ENCODE assay signal across 8 cellular contexts in genomic region chr12:4604684-4605193, GRCh38. TPM values are rescaled to one million over a fixed set of nuclear protein-coding genes. Genes with fewer than 3 reads are reported as not detected.
DNase-seq lines count a peak whose midpoint lies in the region; ATAC-seq and TF ChIP-seq lines count a peak whose summit lies in the region.

No MANE protein-coding gene starts in this region.

- H3K9me2 ChIP-seq in MM.1S (replicated peaks; ENCODE audit: insufficient read depth, low read length), result no peaks in the 10 kb centered on the region

- peak in 1 of 2 donors; percentile 28 for TF ChIP-seq POLR2A in thyroid gland (IDR thresholded peaks at IDR 0.05)

- H3K4me1 Mint-ChIP-seq in glutamatergic neuron (ENCODE audit: low read depth, unreplicated experiment), result peaks cover 11% of the 10 kb centered on the region
- peaks cover 13% of the 10 kb centered on the region for H3K4me1 Mint-ChIP-seq in osteocyte (ENCODE audit: unreplicated experiment)

- in situ Hi-C loops in HAP-1 (cut with MboI; ENCODE audit: low sequenced_read_pairs), result no loop called here

- H3K9ac ChIP-seq in MM.1S (ENCODE audit: low read length), result peak overlapping the region; percentile 84
- H3K9ac ChIP-seq in SK-N-MC (ENCODE audit: insufficient read length), result peak overlapping the region; percentile 90

- ATAC-seq in activated naive CD4-positive, alpha-beta T cell treated with anti-CD3 and anti-CD28 coated beads, Interleukin-2, amount 50 U/mL, for 72 hours, result peak; percentile 94 to 97

- H3F3A ChIP-seq in MM.1S (ENCODE audit: insufficient read depth, low read length), result no peaks in the 10 kb centered on the region

- H3K79me2 ChIP-seq in MM.1S (ENCODE audit: low read length), result peaks cover 23% of the 10 kb centered on the region

- H3K4me3 Mint-ChIP-seq in glutamatergic neuron (ENCODE audit: unreplicated experiment) (peak overlapping the region; percentile 98), osteocyte (ENCODE audit: unreplicated experiment) (peak overlapping the region; percentile 97)

- peaks cover 0 to 6% of the 10 kb centered on the region in 2 donors for H3K36me3 Mint-ChIP-seq in activated naive CD4-positive, alpha-beta T cell treated with anti-CD3 and anti-CD28 coated beads, Interleukin-2, amount 50 U/mL, for 72 hours
- H3K36me3 Mint-ChIP-seq in glutamatergic neuron (ENCODE audit: unreplicated experiment) (no peaks in the 10 kb centered on the region), osteocyte (ENCODE audit: unreplicated experiment) (peaks cover 7% of the 10 kb centered on the region)

- H3K9me3 Mint-ChIP-seq in activated naive CD4-positive, alpha-beta T cell treated with anti-CD3 and anti-CD28 coated beads, Interleukin-2, amount 50 U/mL, for 72 hours, result no peaks in the 10 kb centered on the region
- H3K9me3 Mint-ChIP-seq in glutamatergic neuron (ENCODE audit: unreplicated experiment) (peaks cover 2% of the 10 kb centered on the region), osteocyte (ENCODE audit: unreplicated experiment) (no peaks in the 10 kb centered on the region)

- intact Hi-C loops in thyroid gland (cut with DNase I), result no loop called here

- WGBS in thyroid gland, 2 donors, result 2 to 5% methylated on average over 13 to 24 of the region's 25 CpGs

- H3K27ac Mint-ChIP-seq in activated naive CD4-positive, alpha-beta T cell treated with anti-CD3 and anti-CD28 coated beads, Interleukin-2, amount 50 U/mL, for 72 hours, result peak overlapping the region; percentile 87 to 90
- H3K27ac Mint-ChIP-seq in glutamatergic neuron (ENCODE audit: unreplicated experiment), result peak overlapping the region; percentile 63
- peak overlapping the region; percentile 91 for H3K27ac Mint-ChIP-seq in osteocyte (ENCODE audit: unreplicated experiment)

- TF ChIP-seq CTCF in GM06990 (IDR thresholded peaks at IDR 0.05; ENCODE audit: insufficient read depth, low read length, poor library complexity, severe bottlenecking), result peak; percentile 98
- TF ChIP-seq CTCF in MM.1S (IDR thresholded peaks at IDR 0.05; ENCODE audit: low read length), result peak; percentile 98
- peak; percentile 99 for TF ChIP-seq CTCF in glutamatergic neuron (IDR thresholded peaks at IDR 0.05; ENCODE audit: partially characterized antibody, unreplicated experiment)
- peak; percentile 98 for TF ChIP-seq CTCF in osteocyte (IDR thresholded peaks at IDR 0.05)
- TF ChIP-seq CTCF in thyroid gland (IDR thresholded peaks at IDR 0.05), result peak; percentile 93 to 99 (median 96)

- peak overlapping the region; percentile 96 for H3K4me3 ChIP-seq in GM06990 (replicated peaks; ENCODE audit: low read depth, low read length)
- H3K4me3 ChIP-seq in HAP-1, result peak overlapping the region; percentile 70
- H3K4me3 ChIP-seq in MM.1S (ENCODE audit: low read length), result peak overlapping the region; percentile 94
- peak overlapping the region; percentile 99 for H3K4me3 ChIP-seq in SK-N-MC
- peak overlapping the region; percentile 62 to 80 (median 77) for H3K4me3 ChIP-seq in thyroid gland (replicated peaks in 1 of 3)

- DNase-seq in GM06990 (ENCODE audit: extremely low read depth, insufficient read length) (peak; percentile 83), HAP-1 (ENCODE audit: low spot score in 2 of 2) (peak; percentile 86 to 89), MM.1S (peak; percentile 93), SK-N-MC (ENCODE audit: low read depth, low spot score) (peak; percentile 64), glutamatergic neuron (peak; percentile 79), osteocyte (ENCODE audit: extremely low spot score, unreplicated experiment) (peak; percentile 91), thyroid gland (peak; percentile 74 to 84)
- DNase-seq in activated naive CD4-positive, alpha-beta T cell treated with anti-CD3 and anti-CD28 coated beads, Interleukin-2, amount 50 U/mL, for 72 hours (ENCODE audit: low spot score in 2 of 2), result peak; percentile 81 to 85

- H3K27ac ChIP-seq in MM.1S (ENCODE audit: low read length) (peak overlapping the region; percentile 14; the same call in 1 of the 2 replicates), SK-N-MC (no peak overlapping the region), thyroid gland (peak overlapping the region in 2 of 3 donors; percentile 46 to 59)

- H4K20me1 ChIP-seq in MM.1S (ENCODE audit: insufficient read depth, low read length), result no peaks in the 10 kb centered on the region

- H3K27me3 Mint-ChIP-seq in glutamatergic neuron (ENCODE audit: unreplicated experiment) (no peaks in the 10 kb centered on the region), osteocyte (ENCODE audit: unreplicated experiment) (peaks cover 31% of the 10 kb centered on the region)

- H3K4me1 ChIP-seq in HAP-1, result peaks cover 3% of the 10 kb centered on the region
- H3K4me1 ChIP-seq in MM.1S (ENCODE audit: low read length), result peaks cover 3% of the 10 kb centered on the region; the same call in 1 of the 2 replicates
- peaks cover 0 to 4% of the 10 kb centered on the region in 2 donors for H3K4me1 ChIP-seq in thyroid gland

- H3K36me3 ChIP-seq in GM06990 (ENCODE audit: control insufficient read depth, insufficient read depth, low read length) (no peaks in the 10 kb centered on the region), HAP-1 (replicated peaks) (no peaks in the 10 kb centered on the region), MM.1S (replicated peaks; ENCODE audit: insufficient read depth, low read length) (no peaks in the 10 kb centered on the region), SK-N-MC (ENCODE audit: insufficient read depth, low read length) (no peaks in the 10 kb centered on the region), thyroid gland (no peaks in the 10 kb centered on the region)

- H3K4me2 ChIP-seq in MM.1S (ENCODE audit: low read depth, low read length), result peak overlapping the region; percentile 59; the same call in 1 of the 2 replicates

- peak overlapping the region; percentile 95 for H2AFZ ChIP-seq in MM.1S (ENCODE audit: low read length)

- H3K9me3 ChIP-seq in HAP-1, result no peaks in the 10 kb centered on the region
- H3K9me3 ChIP-seq in MM.1S (replicated peaks; ENCODE audit: insufficient read depth, low read length), result no peaks in the 10 kb centered on the region
- no peaks in the 10 kb centered on the region for H3K9me3 ChIP-seq in SK-N-MC (ENCODE audit: low read depth, low read length)
- H3K9me3 ChIP-seq in thyroid gland, result no peaks in the 10 kb centered on the region

- no peaks in the 10 kb centered on the region for H3K27me3 ChIP-seq in GM06990 (replicated peaks; ENCODE audit: control insufficient read depth, insufficient read depth, low read length)
- no peaks in the 10 kb centered on the region for H3K27me3 ChIP-seq in HAP-1 (ENCODE audit: low read depth)
- H3K27me3 ChIP-seq in MM.1S (replicated peaks; ENCODE audit: insufficient read depth, low read length), result no peaks in the 10 kb centered on the region
- H3K27me3 ChIP-seq in thyroid gland, result no peaks in the 10 kb centered on the region

RNA-seq across cellular contexts. Expression of gene DYRK4, which starts 42.7 kb away (rescaled TPM):
- 10 to 100 TPM; 18.5 to 34.9 TPM for total RNA-seq in activated naive CD4-positive, alpha-beta T cell treated with anti-CD3 and anti-CD28 coated beads, Interleukin-2, amount 50 U/mL, for 72 hours
- 6.7 TPM for total RNA-seq in glutamatergic neuron (ENCODE audit: unreplicated experiment)
- total RNA-seq in osteocyte, result 34.4 and 35.0 TPM in 2 replicates
- 10 to 100 TPM; 23.5 to 46.5 (median 41.7) TPM for total RNA-seq in thyroid gland

RNA-seq across cellular contexts. Expression of gene AKAP3, which starts 44.1 kb away (rescaled TPM):
- 1 to 10 TPM in 1 of 2 donors, under 1 TPM in 1; 0.66 to 4.2 TPM for total RNA-seq in activated naive CD4-positive, alpha-beta T cell treated with anti-CD3 and anti-CD28 coated beads, Interleukin-2, amount 50 U/mL, for 72 hours
- total RNA-seq in glutamatergic neuron (ENCODE audit: unreplicated experiment) (3.3 TPM), osteocyte (0.97 and 1.1 TPM in 2 replicates), thyroid gland (1 to 10 TPM; 2.0 to 7.7 (median 3.0) TPM)

RNA-seq across cellular contexts. Expression of gene NDUFA9, which starts 44.2 kb away (rescaled TPM):
- 100 to 1,000 TPM; 118 to 130 TPM for total RNA-seq in activated naive CD4-positive, alpha-beta T cell treated with anti-CD3 and anti-CD28 coated beads, Interleukin-2, amount 50 U/mL, for 72 hours
- total RNA-seq in glutamatergic neuron (ENCODE audit: unreplicated experiment) (130 TPM), osteocyte (78.9 and 87.4 TPM in 2 replicates), thyroid gland (10 to 100 TPM; 36.1 to 73.4 (median 52.2) TPM)
